In genomic region chr2:191907545-191907944, GRCh38 we compare ENCODE assay signal across 17 cellular contexts.
DNase-seq lines count a peak whose midpoint lies in the region; ATAC-seq and TF ChIP-seq lines count a peak whose summit lies in the region.
"Had no signal": no experiment of that assay in that cellular context is flagged by ENCODE, and none has a peak within 500 bp of the region (broad histone marks: within the 10 kb centered on the region; RNA-seq: fewer than 3 reads in every experiment).

No MANE protein-coding gene starts in this region.

- DNase-seq in SK-N-SH = no peak
- no peak for DNase-seq in WTC11 (ENCODE audit: low spot score)
- DNase-seq in fibroblast of pulmonary artery (ENCODE audit: low read depth) = peak; percentile 14
- DNase-seq in NCI-H2227 treated with DMSO at 0.1 percent for 48 hours (lab: John Stamatoyannopoulos, UW) = no peak
- DNase-seq in foreskin melanocyte = no peak
- DNase-seq: activated CD4-positive, alpha-beta T cell treated with anti-CD3 and anti-CD28 coated beads, Interleukin-2, amount 10 ng/mL, durations not matched to agents 24 days and 14 days; activated naive CD4-positive, alpha-beta T cell treated with anti-CD3 and anti-CD28 coated beads for 36 hours; CD4-positive, alpha-beta memory T cell; NCI-H1436; NCI-H345; nephron progenitor cell; SHP77; stomach had no signal

- peaks cover 38% of the 10 kb centered on the region for H3K4me1 Mint-ChIP-seq in WTC11
- H3K4me1 Mint-ChIP-seq in nephron = no peaks in the 10 kb centered on the region
- H3K4me1 Mint-ChIP-seq: activated CD4-positive, alpha-beta T cell treated with anti-CD3 and anti-CD28 coated beads, Interleukin-2, amount 10 ng/mL, durations not matched to agents 24 days and 14 days; CD4-positive, alpha-beta memory T cell; nephron progenitor cell had no signal

- CTCF ChIA-PET in SK-N-SH (lab: Yijun Ruan, JAX) = no interaction called here
- CTCF ChIA-PET in WTC11 (lab: Charles Lee) = interaction anchor here (1.1 to 1.3 kb wide), 2 partner anchors 37 to 38 kb away, joined by 3 to 5 read pairs; no protein-coding TSS in a partner anchor

- H3K9me3 ChIP-seq in SK-N-SH = no peaks in the 10 kb centered on the region
- H3K9me3 ChIP-seq: stomach had no signal

- no peaks in the 10 kb centered on the region for H4K20me1 ChIP-seq in SK-N-SH (ENCODE audit: insufficient read depth)

- H3K79me2 ChIP-seq in SK-N-SH (ENCODE audit: insufficient read depth) = no peaks in the 10 kb centered on the region

- H3K27me3 ChIP-seq in SK-N-SH (ENCODE audit: insufficient read depth) = no peaks in the 10 kb centered on the region
- H3K27me3 ChIP-seq: stomach had no signal

- no peaks in the 10 kb centered on the region for H3K9me2 ChIP-seq in SK-N-SH

- 100% methylated on average over 3 of the region's 3 CpGs for WGBS in SK-N-SH (ENCODE audit: low lambda C conversion rate)

- peaks cover 4% of the 10 kb centered on the region; the same call in 1 of the 2 replicates for H3K36me3 Mint-ChIP-seq in WTC11
- H3K36me3 Mint-ChIP-seq in nephron (ENCODE audit: low read depth) = no peaks in the 10 kb centered on the region
- H3K36me3 Mint-ChIP-seq: CD4-positive, alpha-beta memory T cell had no signal

- H3K9me3 Mint-ChIP-seq in WTC11 (peaks cover 8% of the 10 kb centered on the region), nephron (no peaks in the 10 kb centered on the region)
- H3K9me3 Mint-ChIP-seq: activated CD4-positive, alpha-beta T cell treated with anti-CD3 and anti-CD28 coated beads, Interleukin-2, amount 10 ng/mL, durations not matched to agents 24 days and 14 days; activated naive CD4-positive, alpha-beta T cell treated with anti-CD3 and anti-CD28 coated beads for 36 hours; CD4-positive, alpha-beta memory T cell; nephron progenitor cell had no signal

- H3K27ac Mint-ChIP-seq in WTC11 (peak overlapping the region; percentile 0; the same call in 1 of the 2 replicates), nephron (peak overlapping the region in 2 of 3 experiments; percentile 1 to 5)
- H3K27ac Mint-ChIP-seq: activated CD4-positive, alpha-beta T cell treated with anti-CD3 and anti-CD28 coated beads, Interleukin-2, amount 10 ng/mL, durations not matched to agents 24 days and 14 days; activated naive CD4-positive, alpha-beta T cell treated with anti-CD3 and anti-CD28 coated beads for 36 hours; CD4-positive, alpha-beta memory T cell; nephron progenitor cell had no signal

- peaks cover 8% of the 10 kb centered on the region for H3F3A ChIP-seq in SK-N-SH (replicated peaks; ENCODE audit: insufficient read depth)

- no peak overlapping the region; the same call in 1 of the 2 replicates for H2AFZ ChIP-seq in SK-N-SH (ENCODE audit: low read depth)

- TF ChIP-seq EP300 in SK-N-SH (IDR thresholded peaks at IDR 0.05; ENCODE audit: borderline replicate concordance in 1 of 2, low read depth in 1 of 2, low read length in 1 of 2) = no peak

- peaks cover 0 to 15% of the 10 kb centered on the region in 2 experiments; a peak in 1 of 4 replicates for H3K4me1 ChIP-seq in SK-N-SH (ENCODE audit: control insufficient read depth in 1 of 2, insufficient read depth in 2 of 2, low read depth in 1 of 2, low read length in 1 of 2)
- H3K4me1 ChIP-seq: stomach had no signal

- H3K4me3 ChIP-seq in SK-N-SH (ENCODE audit: low read depth in 2 of 2, low read length in 1 of 2) (no peak overlapping the region), fibroblast of pulmonary artery (replicated peaks; ENCODE audit: low read depth, low read length) (no peak overlapping the region)
- H3K4me3 ChIP-seq: lung, stomach had no signal

- POLR2A ChIA-PET in SK-N-SH (lab: Yijun Ruan, JAX) = no interaction called here
- POLR2A ChIA-PET in WTC11 (lab: Charles Lee) = no interaction called here

- H3K4me3 Mint-ChIP-seq in WTC11 (no peak overlapping the region), nephron (no peak overlapping the region)
- H3K4me3 Mint-ChIP-seq: activated CD4-positive, alpha-beta T cell treated with anti-CD3 and anti-CD28 coated beads, Interleukin-2, amount 10 ng/mL, durations not matched to agents 24 days and 14 days; activated naive CD4-positive, alpha-beta T cell treated with anti-CD3 and anti-CD28 coated beads for 36 hours; CD4-positive, alpha-beta memory T cell; nephron progenitor cell had no signal

- H3K27ac ChIP-seq in SK-N-SH (ENCODE audit: low read depth in 2 of 2, low read length in 1 of 2) = no peak overlapping the region
- H3K27ac ChIP-seq: stomach had no signal

- ATAC-seq in SK-N-SH treated with all-trans-retinoic acid at 6 μM for 48 hours = peak; percentile 53; the same call in 2 of the 3 replicates
- peak; percentile 60 for ATAC-seq in WTC11
- ATAC-seq in HG03039 (IDR thresholded peaks at IDR 0.05; ENCODE audit: unreplicated experiment) = no peak

- H3K27me3 Mint-ChIP-seq in WTC11 (ENCODE audit: low read depth) = no peaks in the 10 kb centered on the region
- H3K27me3 Mint-ChIP-seq in nephron (ENCODE audit: low read depth) = no peaks in the 10 kb centered on the region

- TF ChIP-seq RAD21 in SK-N-SH (IDR thresholded peaks at IDR 0.05; ENCODE audit: low read length) = no peak

- TF ChIP-seq CTCF in SK-N-SH (IDR thresholded peaks at IDR 0.05) (no peak), WTC11 (IDR thresholded peaks at IDR 0.05) (no peak), fibroblast of pulmonary artery (IDR thresholded peaks at IDR 0.05; ENCODE audit: low read length, missing control alignments) (peak; percentile 24), nephron (IDR thresholded peaks at IDR 0.05; ENCODE audit: unreplicated experiment in 3 of 3) (no peak)

- no peak overlapping the region for H3K4me2 ChIP-seq in SK-N-SH

- H3K36me3 ChIP-seq in SK-N-SH (replicated peaks in 1 of 2; ENCODE audit: control insufficient read depth in 1 of 2, insufficient read depth in 2 of 2, low read length in 1 of 2) = no peaks in the 10 kb centered on the region
- H3K36me3 ChIP-seq: stomach had no signal

- H3K9ac ChIP-seq in SK-N-SH = no peak overlapping the region

TF ChIP-seq in SK-N-SH treated with all-trans-retinoic acid at 6 μM for 48 hours, 23 proteins besides CTCF, POLR2A, EP300 and RAD21 (continues in another document):
- no peak for TF ChIP-seq RARB (CRISPR knock-in tag; IDR thresholded peaks at IDR 0.05)
- TF ChIP-seq ZC3H10 (CRISPR knock-in tag; IDR thresholded peaks at IDR 0.05) = no peak
- TF ChIP-seq TOX (CRISPR knock-in tag; IDR thresholded peaks at IDR 0.05; ENCODE audit: borderline replicate concordance) = no peak
- no peak for TF ChIP-seq PATZ1 (CRISPR knock-in tag; IDR thresholded peaks at IDR 0.05; ENCODE audit: borderline replicate concordance)

TF ChIP-seq in SK-N-SH, 30 proteins besides CTCF, POLR2A, EP300 and RAD21:
- no peak for TF ChIP-seq FOXJ3 (CRISPR knock-in tag; IDR thresholded peaks at IDR 0.05)
- TF ChIP-seq CHD2 (IDR thresholded peaks at IDR 0.05; ENCODE audit: low read length, partially characterized antibody) = no peak
- no peak for TF ChIP-seq USF2 (IDR thresholded peaks at IDR 0.05; ENCODE audit: borderline replicate concordance, low read depth, low read length)
- no peak for TF ChIP-seq TEAD4 (IDR thresholded peaks at IDR 0.05; ENCODE audit: borderline replicate concordance, insufficient read depth)

TF ChIP-seq in WTC11, 78 proteins besides CTCF, POLR2A, EP300 and RAD21 (continues in another document):
- no peak for TF ChIP-seq CBFB (CRISPR knock-in tag; IDR thresholded peaks at IDR 0.05; ENCODE audit: low read depth)
- TF ChIP-seq GRHL2 (CRISPR knock-in tag; IDR thresholded peaks at IDR 0.05; ENCODE audit: insufficient replicate concordance, severe bottlenecking) = no peak
- no peak for TF ChIP-seq ZSCAN18 (CRISPR knock-in tag; IDR thresholded peaks at IDR 0.05)
- TF ChIP-seq IRF1 (CRISPR knock-in tag; IDR thresholded peaks at IDR 0.05) = no peak
- TF ChIP-seq CREB1 (CRISPR knock-in tag; IDR thresholded peaks at IDR 0.05) = no peak
- no peak for TF ChIP-seq ZNF396 (CRISPR knock-in tag; IDR thresholded peaks at IDR 0.05; ENCODE audit: borderline replicate concordance)
- no peak for TF ChIP-seq NFATC4 (CRISPR knock-in tag; IDR thresholded peaks at IDR 0.05)
- TF ChIP-seq FOXJ3 (CRISPR knock-in tag; IDR thresholded peaks at IDR 0.05; ENCODE audit: borderline replicate concordance) = no peak
- TF ChIP-seq TCF7 (CRISPR knock-in tag; IDR thresholded peaks at IDR 0.05; ENCODE audit: low read depth) = no peak
- TF ChIP-seq ZNF317 (CRISPR knock-in tag; IDR thresholded peaks at IDR 0.05; ENCODE audit: borderline replicate concordance, low read depth) = no peak
- TF ChIP-seq TEAD4 (CRISPR knock-in tag; IDR thresholded peaks at IDR 0.05) = no peak
- no peak for TF ChIP-seq ATF3 (CRISPR knock-in tag; conservative IDR thresholded peaks at IDR 0.05)
